In genomic region chr10:83984256-83984640, GRCh38 we compare ENCODE assay signal across 2 cellular contexts.
TF ChIP-seq lines count a peak whose summit lies in the region.

No MANE protein-coding gene starts in this region.

TF ChIP-seq in HEK293, 187 proteins besides CTCF, POLR2A, EP300 and RAD21:
- no peak for TF ChIP-seq ZNF76 (tag by site-specific recombination; IDR thresholded peaks at IDR 0.05; ENCODE audit: borderline replicate concordance, low read depth)
- TF ChIP-seq ZNF501 (tag by site-specific recombination; IDR thresholded peaks at IDR 0.05), result no peak
- TF ChIP-seq ZNF433 (tag by site-specific recombination; IDR thresholded peaks at IDR 0.05; ENCODE audit: low read depth), result no peak
- TF ChIP-seq ZNF239 (tag by site-specific recombination; IDR thresholded peaks at IDR 0.05), result no peak
- TF ChIP-seq ZNF664 (tag by site-specific recombination; IDR thresholded peaks at IDR 0.05), result no peak
- TF ChIP-seq ZFP37 (tag by site-specific recombination; IDR thresholded peaks at IDR 0.05), result no peak
- TF ChIP-seq, protein P1, sequence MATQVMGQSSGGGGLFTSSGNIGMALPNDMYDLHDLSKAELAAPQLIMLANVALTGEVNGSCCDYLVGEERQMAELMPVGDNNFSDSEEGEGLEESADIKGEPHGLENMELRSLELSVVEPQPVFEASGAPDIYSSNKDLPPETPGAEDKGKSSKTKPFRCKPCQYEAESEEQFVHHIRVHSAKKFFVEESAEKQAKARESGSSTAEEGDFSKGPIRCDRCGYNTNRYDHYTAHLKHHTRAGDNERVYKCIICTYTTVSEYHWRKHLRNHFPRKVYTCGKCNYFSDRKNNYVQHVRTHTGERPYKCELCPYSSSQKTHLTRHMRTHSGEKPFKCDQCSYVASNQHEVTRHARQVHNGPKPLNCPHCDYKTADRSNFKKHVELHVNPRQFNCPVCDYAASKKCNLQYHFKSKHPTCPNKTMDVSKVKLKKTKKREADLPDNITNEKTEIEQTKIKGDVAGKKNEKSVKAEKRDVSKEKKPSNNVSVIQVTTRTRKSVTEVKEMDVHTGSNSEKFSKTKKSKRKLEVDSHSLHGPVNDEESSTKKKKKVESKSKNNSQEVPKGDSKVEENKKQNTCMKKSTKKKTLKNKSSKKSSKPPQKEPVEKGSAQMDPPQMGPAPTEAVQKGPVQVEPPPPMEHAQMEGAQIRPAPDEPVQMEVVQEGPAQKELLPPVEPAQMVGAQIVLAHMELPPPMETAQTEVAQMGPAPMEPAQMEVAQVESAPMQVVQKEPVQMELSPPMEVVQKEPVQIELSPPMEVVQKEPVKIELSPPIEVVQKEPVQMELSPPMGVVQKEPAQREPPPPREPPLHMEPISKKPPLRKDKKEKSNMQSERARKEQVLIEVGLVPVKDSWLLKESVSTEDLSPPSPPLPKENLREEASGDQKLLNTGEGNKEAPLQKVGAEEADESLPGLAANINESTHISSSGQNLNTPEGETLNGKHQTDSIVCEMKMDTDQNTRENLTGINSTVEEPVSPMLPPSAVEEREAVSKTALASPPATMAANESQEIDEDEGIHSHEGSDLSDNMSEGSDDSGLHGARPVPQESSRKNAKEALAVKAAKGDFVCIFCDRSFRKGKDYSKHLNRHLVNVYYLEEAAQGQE (tag by site-specific recombination; IDR thresholded peaks at IDR 0.05), result no peak
- TF ChIP-seq, protein P2, sequence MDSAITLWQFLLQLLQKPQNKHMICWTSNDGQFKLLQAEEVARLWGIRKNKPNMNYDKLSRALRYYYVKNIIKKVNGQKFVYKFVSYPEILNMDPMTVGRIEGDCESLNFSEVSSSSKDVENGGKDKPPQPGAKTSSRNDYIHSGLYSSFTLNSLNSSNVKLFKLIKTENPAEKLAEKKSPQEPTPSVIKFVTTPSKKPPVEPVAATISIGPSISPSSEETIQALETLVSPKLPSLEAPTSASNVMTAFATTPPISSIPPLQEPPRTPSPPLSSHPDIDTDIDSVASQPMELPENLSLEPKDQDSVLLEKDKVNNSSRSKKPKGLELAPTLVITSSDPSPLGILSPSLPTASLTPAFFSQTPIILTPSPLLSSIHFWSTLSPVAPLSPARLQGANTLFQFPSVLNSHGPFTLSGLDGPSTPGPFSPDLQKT (IDR thresholded peaks at IDR 0.05; ENCODE audit: borderline replicate concordance, low read depth, low read length), result no peak
- no peak for TF ChIP-seq OVOL3 (tag by site-specific recombination; IDR thresholded peaks at IDR 0.05)
- TF ChIP-seq ZNF677 (tag by site-specific recombination; IDR thresholded peaks at IDR 0.05), result no peak
- TF ChIP-seq ZNF37A (tag by site-specific recombination; IDR thresholded peaks at IDR 0.05), result no peak
- no peak for TF ChIP-seq ZNF214 (tag by site-specific recombination; IDR thresholded peaks at IDR 0.05; ENCODE audit: borderline replicate concordance)
- TF ChIP-seq ZIC2 (tag by site-specific recombination; IDR thresholded peaks at IDR 0.05), result no peak
- no peak for TF ChIP-seq ZNF488 (tag by site-specific recombination; IDR thresholded peaks at IDR 0.05)
- TF ChIP-seq ZNF394 (tag by site-specific recombination; IDR thresholded peaks at IDR 0.05; ENCODE audit: borderline replicate concordance), result no peak

TF ChIP-seq in H1, 55 proteins besides CTCF, POLR2A, EP300 and RAD21:
- TF ChIP-seq YY1 (IDR thresholded peaks at IDR 0.05; ENCODE audit: low read depth, low read length) (no peak), HDAC6 (IDR thresholded peaks at IDR 0.05; ENCODE audit: low read depth, low read length) (no peak), FOSL1 (IDR thresholded peaks at IDR 0.05; ENCODE audit: insufficient read depth, low read depth, low read length) (no peak), BCL11A (IDR thresholded peaks at IDR 0.05; ENCODE audit: low read depth in 2 of 2, low read length in 2 of 2) (no peak), ZNF274 (IDR thresholded peaks at IDR 0.05; ENCODE audit: borderline replicate concordance, extremely low read depth, low read length) (no peak), TAF7 (optimal IDR thresholded peaks at IDR 0.05; ENCODE audit: borderline replicate concordance, low read depth, low read length) (no peak), HDAC2 (IDR thresholded peaks at IDR 0.05; ENCODE audit: borderline replicate concordance in 1 of 2, low read depth in 2 of 2, low read length in 2 of 2) (no peak), EGR1 (IDR thresholded peaks at IDR 0.05; ENCODE audit: borderline replicate concordance, low read depth, low read length) (no peak), CHD1 (IDR thresholded peaks at IDR 0.05; ENCODE audit: low read depth, low read length) (no peak), MAFK (IDR thresholded peaks at IDR 0.05; ENCODE audit: low read depth, low read length) (no peak), ATF3 (IDR thresholded peaks at IDR 0.05; ENCODE audit: insufficient read depth, low read depth, low read length) (no peak), GABPA (IDR thresholded peaks at IDR 0.05; ENCODE audit: borderline replicate concordance, insufficient read depth, low read length) (no peak), EZH2 (IDR thresholded peaks at IDR 0.05; ENCODE audit: low read depth, low read length, severe bottlenecking) (no peak), KDM5A (IDR thresholded peaks at IDR 0.05; ENCODE audit: low read length) (no peak), CEBPB (IDR thresholded peaks at IDR 0.05; ENCODE audit: low read depth, low read length) (no peak), SAP30 (IDR thresholded peaks at IDR 0.05; ENCODE audit: insufficient read depth, insufficient replicate concordance, low read length) (no peak), SIN3A (conservative IDR thresholded peaks at IDR 0.05 in 1 of 2, IDR thresholded peaks at IDR 0.05 in 1 of 2; ENCODE audit: low read depth in 1 of 2, low read length in 2 of 2) (no peak), SIRT6 (IDR thresholded peaks at IDR 0.05; ENCODE audit: low read length) (no peak), SRF (IDR thresholded peaks at IDR 0.05; ENCODE audit: low read depth, low read length) (no peak)
- TF ChIP-seq, protein P3, sequence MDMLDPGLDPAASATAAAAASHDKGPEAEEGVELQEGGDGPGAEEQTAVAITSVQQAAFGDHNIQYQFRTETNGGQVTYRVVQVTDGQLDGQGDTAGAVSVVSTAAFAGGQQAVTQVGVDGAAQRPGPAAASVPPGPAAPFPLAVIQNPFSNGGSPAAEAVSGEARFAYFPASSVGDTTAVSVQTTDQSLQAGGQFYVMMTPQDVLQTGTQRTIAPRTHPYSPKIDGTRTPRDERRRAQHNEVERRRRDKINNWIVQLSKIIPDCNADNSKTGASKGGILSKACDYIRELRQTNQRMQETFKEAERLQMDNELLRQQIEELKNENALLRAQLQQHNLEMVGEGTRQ (IDR thresholded peaks at IDR 0.05; ENCODE audit: low read length), result no peak
